Comparison of ENCODE assay signal across 1 cellular context in the genomic region with DNA sequence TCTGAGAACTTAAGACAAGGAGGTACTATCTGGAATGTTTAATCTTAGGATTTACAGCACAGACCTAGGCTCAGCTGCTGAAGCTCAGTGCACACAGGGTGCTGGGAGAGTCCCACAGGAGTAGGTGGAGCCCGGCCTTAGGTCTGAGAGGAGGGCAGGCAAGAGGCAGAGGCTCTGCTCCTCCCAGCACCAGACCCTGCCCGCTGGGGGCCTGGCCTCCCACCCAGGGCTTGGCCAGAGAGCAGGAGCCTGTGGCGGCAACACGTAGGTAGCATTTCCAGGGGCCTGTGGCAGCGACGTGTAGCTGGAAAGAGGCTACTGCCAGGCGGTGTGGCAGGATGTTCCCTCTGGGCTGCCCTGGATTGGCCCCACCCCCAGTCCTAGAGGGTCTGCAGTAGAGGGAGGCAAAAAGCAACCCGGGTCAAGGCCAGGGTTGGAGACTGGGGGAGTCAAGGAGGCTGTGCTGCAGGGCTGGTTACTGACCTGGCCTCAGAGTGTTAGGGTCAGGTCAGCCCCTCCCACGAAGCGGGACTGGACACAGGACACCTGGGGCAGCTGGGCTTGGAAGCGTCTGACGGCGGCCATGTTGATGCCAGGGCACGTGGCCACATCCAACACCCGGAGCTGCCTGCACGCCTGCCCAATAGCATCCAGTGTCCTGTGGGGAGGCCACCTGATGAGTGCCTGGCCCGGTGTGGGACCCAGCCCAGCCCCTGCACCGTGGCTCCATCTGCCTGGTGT.
TF ChIP-seq lines count a peak whose summit lies in the region.

No MANE protein-coding gene starts in this region.

TF ChIP-seq in GM23338, 12 proteins besides CTCF, POLR2A, EP300 and RAD21 (continued from another document):
- TF ChIP-seq, protein P1, sequence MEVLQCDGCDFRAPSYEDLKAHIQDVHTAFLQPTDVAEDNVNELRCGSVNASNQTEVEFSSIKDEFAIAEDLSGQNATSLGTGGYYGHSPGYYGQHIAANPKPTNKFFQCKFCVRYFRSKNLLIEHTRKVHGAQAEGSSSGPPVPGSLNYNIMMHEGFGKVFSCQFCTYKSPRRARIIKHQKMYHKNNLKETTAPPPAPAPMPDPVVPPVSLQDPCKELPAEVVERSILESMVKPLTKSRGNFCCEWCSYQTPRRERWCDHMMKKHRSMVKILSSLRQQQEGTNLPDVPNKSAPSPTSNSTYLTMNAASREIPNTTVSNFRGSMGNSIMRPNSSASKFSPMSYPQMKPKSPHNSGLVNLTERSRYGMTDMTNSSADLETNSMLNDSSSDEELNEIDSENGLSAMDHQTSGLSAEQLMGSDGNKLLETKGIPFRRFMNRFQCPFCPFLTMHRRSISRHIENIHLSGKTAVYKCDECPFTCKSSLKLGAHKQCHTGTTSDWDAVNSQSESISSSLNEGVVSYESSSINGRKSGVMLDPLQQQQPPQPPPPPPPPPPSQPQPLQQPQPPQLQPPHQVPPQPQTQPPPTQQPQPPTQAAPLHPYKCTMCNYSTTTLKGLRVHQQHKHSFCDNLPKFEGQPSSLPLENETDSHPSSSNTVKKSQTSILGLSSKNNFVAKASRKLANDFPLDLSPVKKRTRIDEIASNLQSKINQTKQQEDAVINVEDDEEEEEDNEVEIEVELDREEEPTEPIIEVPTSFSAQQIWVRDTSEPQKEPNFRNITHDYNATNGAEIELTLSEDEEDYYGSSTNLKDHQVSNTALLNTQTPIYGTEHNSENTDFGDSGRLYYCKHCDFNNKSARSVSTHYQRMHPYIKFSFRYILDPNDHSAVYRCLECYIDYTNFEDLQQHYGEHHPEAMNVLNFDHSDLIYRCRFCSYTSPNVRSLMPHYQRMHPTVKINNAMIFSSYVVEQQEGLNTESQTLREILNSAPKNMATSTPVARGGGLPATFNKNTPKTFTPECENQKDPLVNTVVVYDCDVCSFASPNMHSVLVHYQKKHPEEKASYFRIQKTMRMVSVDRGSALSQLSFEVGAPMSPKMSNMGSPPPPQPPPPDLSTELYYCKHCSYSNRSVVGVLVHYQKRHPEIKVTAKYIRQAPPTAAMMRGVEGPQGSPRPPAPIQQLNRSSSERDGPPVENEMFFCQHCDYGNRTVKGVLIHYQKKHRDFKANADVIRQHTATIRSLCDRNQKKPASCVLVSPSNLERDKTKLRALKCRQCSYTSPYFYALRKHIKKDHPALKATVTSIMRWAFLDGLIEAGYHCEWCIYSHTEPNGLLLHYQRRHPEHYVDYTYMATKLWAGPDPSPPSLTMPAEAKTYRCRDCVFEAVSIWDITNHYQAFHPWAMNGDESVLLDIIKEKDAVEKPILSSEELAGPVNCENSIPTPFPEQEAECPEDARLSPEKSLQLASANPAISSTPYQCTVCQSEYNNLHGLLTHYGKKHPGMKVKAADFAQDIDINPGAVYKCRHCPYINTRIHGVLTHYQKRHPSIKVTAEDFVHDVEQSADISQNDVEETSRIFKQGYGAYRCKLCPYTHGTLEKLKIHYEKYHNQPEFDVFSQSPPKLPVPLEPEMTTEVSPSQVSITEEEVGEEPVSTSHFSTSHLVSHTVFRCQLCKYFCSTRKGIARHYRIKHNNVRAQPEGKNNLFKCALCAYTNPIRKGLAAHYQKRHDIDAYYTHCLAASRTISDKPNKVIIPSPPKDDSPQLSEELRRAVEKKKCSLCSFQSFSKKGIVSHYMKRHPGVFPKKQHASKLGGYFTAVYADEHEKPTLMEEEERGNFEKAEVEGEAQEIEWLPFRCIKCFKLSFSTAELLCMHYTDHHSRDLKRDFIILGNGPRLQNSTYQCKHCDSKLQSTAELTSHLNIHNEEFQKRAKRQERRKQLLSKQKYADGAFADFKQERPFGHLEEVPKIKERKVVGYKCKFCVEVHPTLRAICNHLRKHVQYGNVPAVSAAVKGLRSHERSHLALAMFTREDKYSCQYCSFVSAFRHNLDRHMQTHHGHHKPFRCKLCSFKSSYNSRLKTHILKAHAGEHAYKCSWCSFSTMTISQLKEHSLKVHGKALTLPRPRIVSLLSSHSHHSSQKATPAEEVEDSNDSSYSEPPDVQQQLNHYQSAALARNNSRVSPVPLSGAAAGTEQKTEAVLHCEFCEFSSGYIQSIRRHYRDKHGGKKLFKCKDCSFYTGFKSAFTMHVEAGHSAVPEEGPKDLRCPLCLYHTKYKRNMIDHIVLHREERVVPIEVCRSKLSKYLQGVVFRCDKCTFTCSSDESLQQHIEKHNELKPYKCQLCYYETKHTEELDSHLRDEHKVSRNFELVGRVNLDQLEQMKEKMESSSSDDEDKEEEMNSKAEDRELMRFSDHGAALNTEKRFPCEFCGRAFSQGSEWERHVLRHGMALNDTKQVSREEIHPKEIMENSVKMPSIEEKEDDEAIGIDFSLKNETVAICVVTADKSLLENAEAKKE (CRISPR knock-in tag; IDR thresholded peaks at IDR 0.05) = no peak
- TF ChIP-seq CREB1 (CRISPR knock-in tag; IDR thresholded peaks at IDR 0.05; ENCODE audit: low read depth) = no peak
- no peak for TF ChIP-seq REST (IDR thresholded peaks at IDR 0.05; ENCODE audit: unreplicated experiment)
- TF ChIP-seq, protein P2, sequence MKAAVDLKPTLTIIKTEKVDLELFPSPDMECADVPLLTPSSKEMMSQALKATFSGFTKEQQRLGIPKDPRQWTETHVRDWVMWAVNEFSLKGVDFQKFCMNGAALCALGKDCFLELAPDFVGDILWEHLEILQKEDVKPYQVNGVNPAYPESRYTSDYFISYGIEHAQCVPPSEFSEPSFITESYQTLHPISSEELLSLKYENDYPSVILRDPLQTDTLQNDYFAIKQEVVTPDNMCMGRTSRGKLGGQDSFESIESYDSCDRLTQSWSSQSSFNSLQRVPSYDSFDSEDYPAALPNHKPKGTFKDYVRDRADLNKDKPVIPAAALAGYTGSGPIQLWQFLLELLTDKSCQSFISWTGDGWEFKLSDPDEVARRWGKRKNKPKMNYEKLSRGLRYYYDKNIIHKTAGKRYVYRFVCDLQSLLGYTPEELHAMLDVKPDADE (IDR thresholded peaks at IDR 0.05) = no peak
- no peak for TF ChIP-seq ZNF331 (CRISPR knock-in tag; IDR thresholded peaks at IDR 0.05; ENCODE audit: low read depth)
- no peak for TF ChIP-seq POLR2AphosphoS5 (IDR thresholded peaks at IDR 0.05; ENCODE audit: low read depth)
- no peak for TF ChIP-seq JUNB (IDR thresholded peaks at IDR 0.05; ENCODE audit: unreplicated experiment)
- no peak for TF ChIP-seq ZNF114 (CRISPR knock-in tag; IDR thresholded peaks at IDR 0.05)
- TF ChIP-seq STAT1 (IDR thresholded peaks at IDR 0.05; ENCODE audit: unreplicated experiment) = no peak
